In the genomic region with DNA sequence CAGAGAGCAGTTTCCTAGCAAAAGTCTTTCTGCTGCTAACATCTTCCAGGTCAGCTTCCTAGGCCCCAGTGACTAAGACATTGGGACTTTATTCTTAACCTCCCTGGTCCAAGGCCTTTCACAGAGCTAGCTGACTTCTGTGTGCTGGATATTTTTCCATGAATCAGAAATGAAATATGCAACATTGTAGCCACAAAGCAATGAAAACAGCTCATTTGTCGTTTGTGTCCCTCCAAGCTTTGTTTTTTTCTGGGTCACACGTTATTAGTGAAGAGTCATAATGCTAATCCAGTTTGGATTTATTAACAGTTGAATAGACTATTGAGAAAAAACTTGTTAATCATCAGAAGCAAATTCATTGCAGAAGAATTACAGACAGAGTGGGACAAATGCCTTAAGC, we compare ENCODE assay signal across 11 cellular contexts.
DNase-seq lines count a peak whose midpoint lies in the region; ATAC-seq and FAIRE-seq lines count a peak whose summit lies in the region.
"Had no signal": no experiment of that assay in that cellular context is flagged by ENCODE, and none has a peak within 500 bp of the region (broad histone marks: within the 10 kb centered on the region; RNA-seq: fewer than 3 reads in every experiment).

No MANE protein-coding gene starts in this region.

- no peak overlapping the region for H3K4me3 Mint-ChIP-seq in central memory CD8-positive, alpha-beta T cell

- H3K9me3 Mint-ChIP-seq in central memory CD8-positive, alpha-beta T cell: no peaks in the 10 kb centered on the region

- ATAC-seq in central memory CD8-positive, alpha-beta T cell (replicated peaks; ENCODE audit: extremely low read depth, poor library complexity, severe bottlenecking): no peak
- ATAC-seq in GM18520 (IDR thresholded peaks at IDR 0.05; ENCODE audit: unreplicated experiment): no peak
- no peak for ATAC-seq in GM18498 (IDR thresholded peaks at IDR 0.05; ENCODE audit: unreplicated experiment)
- ATAC-seq in left lobe of liver: no peak

- FAIRE-seq in HTR-8/SVneo (lab: Jason Lieb, UNC): no peak
- FAIRE-seq: G401.6 had no signal

- no peaks in the 10 kb centered on the region for H3K27me3 Mint-ChIP-seq in central memory CD8-positive, alpha-beta T cell

- DNase-seq in AG08396 (ENCODE audit: low spot score) (peak; percentile 59), HTR-8/SVneo (ENCODE audit: insufficient read length, low spot score) (peak; percentile 48), myocyte (ENCODE audit: low read depth) (peak; percentile 88), left lobe of liver (ENCODE audit: low spot score) (no peak), C1 segment of cervical spinal cord (lab: John Stamatoyannopoulos, UW) (no peak)
- no peak for DNase-seq in central memory CD8-positive, alpha-beta T cell (ENCODE audit: low spot score in 2 of 2)
- DNase-seq: GOT3, NCI-H1417 treated with DMSO at 0.1 percent for 48 hours had no signal

- H3K36me3 Mint-ChIP-seq in central memory CD8-positive, alpha-beta T cell (ENCODE audit: insufficient read depth): peaks cover 5% of the 10 kb centered on the region

- H3K27ac Mint-ChIP-seq in central memory CD8-positive, alpha-beta T cell (ENCODE audit: low read depth): peak overlapping the region; percentile 79

- peaks cover 74% of the 10 kb centered on the region for H3K4me1 Mint-ChIP-seq in central memory CD8-positive, alpha-beta T cell

Comparison
In these comparisons a context has a peak if more than half of its experiments do, and no peak if none do; other contexts are left out.
1. DNase-seq: peak in AG08396 (single experiment), HTR-8/SVneo (single experiment) and myocyte (single experiment); none in central memory CD8-positive, alpha-beta T cell (0 of 2), left lobe of liver (single experiment) and C1 segment of cervical spinal cord (0 of 14).